In the genomic region with DNA sequence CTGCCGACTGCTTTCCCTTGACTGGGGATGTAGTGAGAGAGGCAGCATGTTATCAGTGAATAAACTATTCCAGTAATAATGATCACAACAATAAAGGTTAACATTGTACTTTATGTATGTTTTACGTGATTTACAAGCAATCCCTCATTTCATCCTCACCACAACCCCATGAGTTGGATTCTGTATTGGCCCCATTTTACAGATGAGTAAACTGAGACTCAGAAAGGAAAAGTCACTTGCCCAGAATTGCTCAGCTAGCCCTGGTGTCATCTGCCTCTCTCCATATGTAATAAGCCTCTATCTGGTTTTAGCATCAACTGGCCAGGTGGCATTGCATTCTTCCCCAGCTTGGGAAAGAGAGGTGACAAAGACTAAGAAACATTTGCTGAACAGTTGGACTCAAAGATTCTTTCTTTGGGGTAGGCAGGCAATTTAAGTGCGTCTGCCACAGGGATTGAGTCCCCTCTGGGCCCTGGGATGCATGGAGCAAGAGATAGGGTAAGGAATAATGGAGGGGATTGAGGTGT, we compare ENCODE assay signal across 1 cellular context.
TF ChIP-seq lines count a peak whose summit lies in the region.

No MANE protein-coding gene starts in this region.

TF ChIP-seq in H1, 55 proteins besides CTCF, POLR2A, EP300 and RAD21:
- TF ChIP-seq TAF7 (optimal IDR thresholded peaks at IDR 0.05; ENCODE audit: borderline replicate concordance, low read depth, low read length) (no peak), BCL11A (IDR thresholded peaks at IDR 0.05; ENCODE audit: low read depth in 2 of 2, low read length in 2 of 2) (no peak), PHF8 (conservative IDR thresholded peaks at IDR 0.05; ENCODE audit: low read depth, low read length) (no peak), ATF3 (IDR thresholded peaks at IDR 0.05; ENCODE audit: insufficient read depth, low read depth, low read length) (no peak), KDM1A (IDR thresholded peaks at IDR 0.05; ENCODE audit: borderline replicate concordance, low read length) (0 out of 2 replicates have a peak, but pooled peaks have one; percentile 17), GABPA (IDR thresholded peaks at IDR 0.05; ENCODE audit: borderline replicate concordance, insufficient read depth, low read length) (no peak), EZH2 (IDR thresholded peaks at IDR 0.05; ENCODE audit: low read depth, low read length, severe bottlenecking) (no peak), HDAC2 (IDR thresholded peaks at IDR 0.05; ENCODE audit: borderline replicate concordance in 1 of 2, low read depth in 2 of 2, low read length in 2 of 2) (0 out of 4 replicates have a peak, but pooled peaks of 1 of the 2 experiments have one; percentile 38), TCF12 (IDR thresholded peaks at IDR 0.05; ENCODE audit: low read depth, low read length) (no peak)
TF ChIP-seq in H1: peak in this region for 2.
